15 cellular contexts compared by ENCODE assay signal in genomic region chr1:183914891-183915290, GRCh38.
DNase-seq lines count a peak whose midpoint lies in the region; ATAC-seq and TF ChIP-seq lines count a peak whose summit lies in the region.
"Had no signal": no experiment of that assay in that cellular context is flagged by ENCODE, and none has a peak within 500 bp of the region (broad histone marks: within the 10 kb centered on the region; RNA-seq: fewer than 3 reads in every experiment).

No MANE protein-coding gene starts in this region.

- H2AFZ ChIP-seq in mammary epithelial cell (ENCODE audit: low read depth, low read length) = no peak overlapping the region
- H2AFZ ChIP-seq in PC-9 = no peak overlapping the region

- H3K9ac ChIP-seq in BLaER1 (no peak overlapping the region), SK-N-MC (ENCODE audit: insufficient read length) (peak overlapping the region; percentile 24), mammary epithelial cell (ENCODE audit: insufficient read depth, low read length) (no peak overlapping the region)

- no peak for TF ChIP-seq POLR2A in sigmoid colon (IDR thresholded peaks at IDR 0.05)

- H3K27ac ChIP-seq in BLaER1 (0 out of 2 replicates have a peak overlapping the region, but pooled peaks have one; percentile 19), SK-N-MC (peak overlapping the region; percentile 95), dorsolateral prefrontal cortex (peak overlapping the region in 58 of 59 donors; percentile 3 to 100 (median 96)), sigmoid colon (peak overlapping the region in 3 of 4 donors; percentile 22 to 74 (median 70)), mammary epithelial cell (ENCODE audit: insufficient read depth, low read depth, low read length) (no peak overlapping the region), PC-9 (no peak overlapping the region), left lung (peak overlapping the region in 1 of 2 donors; percentile 26)

- H3F3A ChIP-seq in PC-9 (ENCODE audit: insufficient read depth, low read depth) = no peaks in the 10 kb centered on the region

- dilution Hi-C loops in mammary epithelial cell (cut with HindIII; ENCODE audit: low sequenced_read_pairs) = no loop called here

- peaks cover 53% of the 10 kb centered on the region for H3K4me1 ChIP-seq in BLaER1
- peaks cover 0 to 34% (median 30%) of the 10 kb centered on the region in 4 donors for H3K4me1 ChIP-seq in sigmoid colon
- peaks cover 12% of the 10 kb centered on the region for H3K4me1 ChIP-seq in mammary epithelial cell (ENCODE audit: insufficient read depth, low read length)
- H3K4me1 ChIP-seq in PC-9 (replicated peaks; ENCODE audit: insufficient read depth) = peaks cover 12% of the 10 kb centered on the region
- H3K4me1 ChIP-seq in left lung = peaks cover 9 to 50% of the 10 kb centered on the region in 2 donors

- BruUV-seq in mammary epithelial cell (replicated peaks; lab: Mats Ljungman, UMichigan) (no TSS peak), PC-9 (replicated peaks; lab: Mats Ljungman, UMichigan) (no TSS peak)

- no peaks in the 10 kb centered on the region; the same call in 1 of the 2 replicates for H3K9me3 ChIP-seq in BLaER1
- H3K9me3 ChIP-seq in SK-N-MC (ENCODE audit: low read depth, low read length) = no peaks in the 10 kb centered on the region
- no peaks in the 10 kb centered on the region for H3K9me3 ChIP-seq in sigmoid colon
- H3K9me3 ChIP-seq in mammary epithelial cell (replicated peaks; ENCODE audit: insufficient read depth, low read length) = no peaks in the 10 kb centered on the region
- H3K9me3 ChIP-seq in PC-9 (ENCODE audit: insufficient read depth, low read depth) = no peaks in the 10 kb centered on the region
- no peaks in the 10 kb centered on the region for H3K9me3 ChIP-seq in left lung

- intact Hi-C loops in dorsolateral prefrontal cortex (cut with DNase I) (loop anchor here (5.0 to 10.0 kb wide), 4 partner anchors 43 to 310 kb away; partner anchors contain the start of gene RGL1 (in 1 of the 2)), sigmoid colon (cut with DNase I) (no loop called here), mammary epithelial cell (cut with micrococcal nuclease) (loop anchor here (5.0 to 10.0 kb wide), 5 partner anchors 137 to 777 kb away; partner anchors contain the start of genes SMG7 and TSEN15), PC-9 (cut with micrococcal nuclease; ENCODE audit: unreplicated experiment) (loop anchor here (5.0 kb wide), 1 partner anchor 747 kb away; no protein-coding TSS in a partner anchor), left lung (cut with DNase I) (loop anchor here in 1 of 2 donors (5.0 kb wide), 1 partner anchor 263 kb away; the partner anchor contains the start of gene APOBEC4)

- peak overlapping the region; percentile 33 for H3K4me2 ChIP-seq in BLaER1
- H3K4me2 ChIP-seq in mammary epithelial cell (ENCODE audit: insufficient read depth, low read depth, low read length) = no peak overlapping the region
- no peak overlapping the region for H3K4me2 ChIP-seq in PC-9

- CTCF ChIA-PET in mammary epithelial cell (lab: Charles Lee; ENCODE audit: low non-redundant PET) = no interaction called here
- CTCF ChIA-PET in PC-9 (lab: Charles Lee) = interaction anchor here (1.8 to 1.9 kb wide), 2 partner anchors 28 to 259 kb away, joined by 7 to 17 read pairs; no protein-coding TSS in a partner anchor

- H3K79me2 ChIP-seq in mammary epithelial cell (ENCODE audit: insufficient read depth, low read length) = no peaks in the 10 kb centered on the region
- H3K79me2 ChIP-seq in PC-9 (ENCODE audit: low read depth) = no peaks in the 10 kb centered on the region

- no peak for DNase-seq in SK-N-MC (ENCODE audit: low read depth, low spot score)
- no peak for DNase-seq in dorsolateral prefrontal cortex
- no peak for DNase-seq in sigmoid colon
- no peak for DNase-seq in mammary epithelial cell
- DNase-seq in PC-9 = no peak
- DNase-seq in left lung = no peak
- no peak for DNase-seq in NCI-H2227 treated with DMSO at 0.1 percent for 48 hours (lab: John Stamatoyannopoulos, UW)
- DNase-seq: COR-L47; NCI-H1417; NCI-H187 treated with DMSO at 0.1 percent for 48 hours; NCI-H2171; NCI-H446 treated with DMSO at 0.1 percent for 48 hours; NK-92 treated with Interleukin-12 subunit alpha and Interleukin-12 subunit beta, amount 100 ng/mL, for 24 hours; SHP77 treated with DMSO at 0.1 percent for 48 hours had no signal

- TF ChIP-seq CTCF in dorsolateral prefrontal cortex (IDR thresholded peaks at IDR 0.05 in 54 of 56, conservative IDR thresholded peaks at IDR 0.05 in 2 of 56; ENCODE audit: low read depth in 1 of 56, partially characterized antibody in 56 of 56) = no peak
- TF ChIP-seq CTCF in sigmoid colon (IDR thresholded peaks at IDR 0.05) = no peak
- TF ChIP-seq CTCF in mammary epithelial cell (conservative IDR thresholded peaks at IDR 0.05 in 1 of 2, IDR thresholded peaks at IDR 0.05 in 1 of 2; ENCODE audit: extremely low read depth in 1 of 2, insufficient read depth in 1 of 2, low read depth in 1 of 2, low read length in 2 of 2) = no peak
- TF ChIP-seq CTCF in PC-9 (conservative IDR thresholded peaks at IDR 0.05) = no peak
- no peak for TF ChIP-seq CTCF in left lung (IDR thresholded peaks at IDR 0.05)

- H4K20me1 ChIP-seq in BLaER1 (no peaks in the 10 kb centered on the region), mammary epithelial cell (ENCODE audit: insufficient read depth, low read length) (no peaks in the 10 kb centered on the region), PC-9 (ENCODE audit: insufficient read depth) (no peaks in the 10 kb centered on the region)

- H3K36me3 ChIP-seq in BLaER1 (peaks cover 78% of the 10 kb centered on the region), SK-N-MC (ENCODE audit: insufficient read depth, low read length) (peaks cover 66% of the 10 kb centered on the region), sigmoid colon (peaks cover 0 to 78% (median 12%) of the 10 kb centered on the region in 4 donors), mammary epithelial cell (ENCODE audit: insufficient read depth, low read length) (no peaks in the 10 kb centered on the region), PC-9 (ENCODE audit: low read depth) (peaks cover 5% of the 10 kb centered on the region; the same call in 1 of the 2 replicates), left lung (peaks cover 0 to 70% of the 10 kb centered on the region in 2 donors)

- POLR2A ChIA-PET in PC-9 (lab: Charles Lee; ENCODE audit: unreplicated experiment) = no interaction called here

- in situ Hi-C loops in mammary epithelial cell (cut with MboI; ENCODE audit: low sequenced_read_pairs in 2 of 2) = loop anchor here (10.0 kb wide), 2 partner anchors 260 to 270 kb away; partner anchors contain the start of gene APOBEC4 (in 1 of the 2)

- H3K27me3 ChIP-seq in BLaER1 (no peaks in the 10 kb centered on the region), dorsolateral prefrontal cortex (no peaks in the 10 kb centered on the region), sigmoid colon (no peaks in the 10 kb centered on the region), mammary epithelial cell (ENCODE audit: insufficient read depth, low read length) (no peaks in the 10 kb centered on the region), PC-9 (ENCODE audit: insufficient read depth, low read depth) (no peaks in the 10 kb centered on the region), left lung (no peaks in the 10 kb centered on the region)

- TF ChIP-seq EP300 in sigmoid colon (IDR thresholded peaks at IDR 0.05) = no peak

- ATAC-seq in left lung = no peak

- no peak overlapping the region for H3K4me3 ChIP-seq in BLaER1
- H3K4me3 ChIP-seq in SK-N-MC = peak overlapping the region; percentile 30; the same call in 1 of the 2 replicates
- H3K4me3 ChIP-seq in dorsolateral prefrontal cortex = no peak overlapping the region
- H3K4me3 ChIP-seq in sigmoid colon = no peak overlapping the region
- H3K4me3 ChIP-seq in mammary epithelial cell (replicated peaks in 1 of 3; ENCODE audit: insufficient read depth in 1 of 3, low read depth in 2 of 3, low read length in 3 of 3) = no peak overlapping the region
- no peak overlapping the region for H3K4me3 ChIP-seq in PC-9
- H3K4me3 ChIP-seq in left lung = no peak overlapping the region

- H3K9me2 ChIP-seq in PC-9 (ENCODE audit: insufficient read depth) = no peaks in the 10 kb centered on the region

Comparison
In these comparisons a context has a peak if more than half of its experiments do, and no peak if none do; other contexts are left out.
1. H3K27ac ChIP-seq: peak in BLaER1 (single experiment), SK-N-MC (single experiment), dorsolateral prefrontal cortex (58 of 59) and sigmoid colon (3 of 4); none in mammary epithelial cell (single experiment) and PC-9 (single experiment).